29 cellular contexts compared by ENCODE assay signal in genomic region chr9:818958-819357, GRCh38. TPM values are rescaled to one million over a fixed set of nuclear protein-coding genes. Genes with fewer than 3 reads are reported as not detected.
"Had no signal": no experiment of that assay in that cellular context is flagged by ENCODE, and none has a peak within 500 bp of the region (broad histone marks: within the 10 kb centered on the region; RNA-seq: fewer than 3 reads in every experiment).

No MANE protein-coding gene starts in this region.

- H3K9me3 ChIP-seq: ascending aorta, body of pancreas, Peyer's patch had no signal

- H3K9me3 Mint-ChIP-seq: activated naive CD4-positive, alpha-beta T cell treated with anti-CD3 and anti-CD28 coated beads, Interleukin-2, amount 50 U/mL, for 24 hours; activated T-cell treated with anti-CD3 and anti-CD28 coated beads, Interleukin-2, amount 50 U/mL, for 24 hours; activated T-helper 1 cell treated with anti-CD3 and anti-CD28 coated beads, Interleukin-12 subunit alpha, Interleukin-12 subunit beta, Interleukin-2, Interleukin-4 antibody, amounts not matched to agents 30 ng/mL and 10 ng/mL and 1 ng/mL, durations not matched to agents 14 hours and 24 hours and 36 hours; central memory CD8-positive, alpha-beta T cell; T-helper 1 cell treated with Interleukin-12 subunit alpha and Interleukin-12 subunit beta and Interleukin-4 antibody, amounts not matched to agents 30 μg/mL and 1 μg/mL, for 36 hours had no signal

- H3K4me1 ChIP-seq: ascending aorta, body of pancreas, Peyer's patch had no signal

- H3K27ac Mint-ChIP-seq: activated CD8-positive, alpha-beta memory T cell treated with anti-CD3 and anti-CD28 coated beads, Interleukin-2, amount 10 ng/mL, durations not matched to agents 7 days and 5 days; activated naive CD4-positive, alpha-beta T cell treated with anti-CD3 and anti-CD28 coated beads, Interleukin-2, amount 50 U/mL, for 24 hours; activated T-cell treated with anti-CD3 and anti-CD28 coated beads, Interleukin-2, amount 50 U/mL, for 24 hours; activated T-helper 1 cell treated with anti-CD3 and anti-CD28 coated beads, Interleukin-12 subunit alpha, Interleukin-12 subunit beta, Interleukin-2, Interleukin-4 antibody, amounts not matched to agents 30 ng/mL and 10 ng/mL and 1 ng/mL, durations not matched to agents 14 hours and 24 hours and 36 hours; T-helper 1 cell treated with Interleukin-12 subunit alpha and Interleukin-12 subunit beta and Interleukin-4 antibody, amounts not matched to agents 30 μg/mL and 1 μg/mL, for 36 hours had no signal

- H3K27me3 Mint-ChIP-seq: activated T-cell treated with anti-CD3 and anti-CD28 coated beads, Interleukin-2, amount 50 U/mL, for 24 hours had no signal

- DNase-seq: activated CD4-positive, alpha-beta T cell treated with anti-CD3 and anti-CD28 coated beads for 4 hours; activated CD4-positive, alpha-beta T cell treated with anti-CD3 and anti-CD28 coated beads, Interleukin-2, amount 50 U/mL, for 4 hours; activated CD8-positive, alpha-beta memory T cell treated with anti-CD3 and anti-CD28 coated beads, Interleukin-2, amount 10 ng/mL, durations not matched to agents 7 days and 5 days; activated effector memory CD4-positive, alpha-beta T cell treated with Interleukin-2 at 50 U/mL for 16 hours; activated naive CD4-positive, alpha-beta T cell; activated T-cell treated with anti-CD3 and anti-CD28 coated beads, Interleukin-2, amount 50 U/mL, for 24 hours; amniotic stem cell; KG1; NCI-H1092; NCI-H1417; NCI-H1930; NCI-H2107; NCI-H345; NCI-H510A; NCI-H526 treated with DMSO at 0.1 percent for 48 hours; NCI-H82; OCI-M1; Peyer's patch; SHP77 treated with DMSO at 0.1 percent for 48 hours had no signal

- H3K4me1 Mint-ChIP-seq: activated CD8-positive, alpha-beta memory T cell treated with anti-CD3 and anti-CD28 coated beads, Interleukin-2, amount 10 ng/mL, durations not matched to agents 7 days and 5 days had no signal

- H3K36me3 Mint-ChIP-seq: activated CD8-positive, alpha-beta memory T cell treated with anti-CD3 and anti-CD28 coated beads, Interleukin-2, amount 10 ng/mL, durations not matched to agents 7 days and 5 days; activated naive CD4-positive, alpha-beta T cell treated with anti-CD3 and anti-CD28 coated beads, Interleukin-2, amount 50 U/mL, for 24 hours had no signal

- H3K27ac ChIP-seq: ascending aorta, body of pancreas, Peyer's patch, RWPE1 had no signal

- H3K4me3 ChIP-seq: ascending aorta, body of pancreas, Peyer's patch had no signal

- H3K27me3 ChIP-seq: ascending aorta, body of pancreas, Peyer's patch had no signal

- H3K36me3 ChIP-seq: ascending aorta, Peyer's patch had no signal

- H3K4me3 Mint-ChIP-seq: activated CD8-positive, alpha-beta memory T cell treated with anti-CD3 and anti-CD28 coated beads, Interleukin-2, amount 10 ng/mL, durations not matched to agents 7 days and 5 days; activated naive CD4-positive, alpha-beta T cell treated with anti-CD3 and anti-CD28 coated beads, Interleukin-2, amount 50 U/mL, for 24 hours; activated T-cell treated with anti-CD3 and anti-CD28 coated beads, Interleukin-2, amount 50 U/mL, for 24 hours; activated T-helper 1 cell treated with anti-CD3 and anti-CD28 coated beads, Interleukin-12 subunit alpha, Interleukin-12 subunit beta, Interleukin-2, Interleukin-4 antibody, amounts not matched to agents 30 ng/mL and 10 ng/mL and 1 ng/mL, durations not matched to agents 14 hours and 24 hours and 36 hours; central memory CD8-positive, alpha-beta T cell; T-helper 1 cell treated with Interleukin-12 subunit alpha and Interleukin-12 subunit beta and Interleukin-4 antibody, amounts not matched to agents 30 μg/mL and 1 μg/mL, for 36 hours had no signal

RNA-seq across cellular contexts. Expression of gene DMRT1, which starts 22.5 kb away (rescaled TPM):
- total RNA-seq: activated T-helper 1 cell treated with anti-CD3 and anti-CD28 coated beads, Interleukin-12 subunit alpha, Interleukin-12 subunit beta, Interleukin-2, Interleukin-4 antibody, amounts not matched to agents 30 ng/mL and 10 ng/mL and 1 ng/mL, durations not matched to agents 14 hours and 24 hours and 36 hours; ascending aorta; body of pancreas; bronchial epithelial cell; MCF 10A; Peyer's patch; SK-MEL-5 had no signal
